In genomic region chr5:146173597-146173996, GRCh38 we compare ENCODE assay signal across 12 cellular contexts. TPM values are rescaled to one million over a fixed set of nuclear protein-coding genes. Genes with fewer than 3 reads are reported as not detected.
DNase-seq lines count a peak whose midpoint lies in the region; ATAC-seq and TF ChIP-seq lines count a peak whose summit lies in the region.
"Had no signal": no experiment of that assay in that cellular context is flagged by ENCODE, and none has a peak within 500 bp of the region (broad histone marks: within the 10 kb centered on the region; RNA-seq: fewer than 3 reads in every experiment).

No MANE protein-coding gene starts in this region.

- no peak overlapping the region for H3K4me3 ChIP-seq in MG63

- no peaks in the 10 kb centered on the region for H3K9me3 Mint-ChIP-seq in T-helper 2 cell treated with Interferon-gamma antibody and Interleukin-4, amounts not matched to agents 5 μg/mL and 100 μg/mL, for 36 hours
- H3K9me3 Mint-ChIP-seq: activated naive CD4-positive, alpha-beta T cell treated with anti-CD3 and anti-CD28 coated beads, Interleukin-2, amount 50 U/mL, for 72 hours had no signal

- H3K4me1 Mint-ChIP-seq in T-helper 2 cell treated with Interferon-gamma antibody and Interleukin-4, amounts not matched to agents 5 μg/mL and 100 μg/mL, for 36 hours (ENCODE audit: low read depth) = peaks cover 12% of the 10 kb centered on the region

- H3K27ac Mint-ChIP-seq in T-helper 2 cell treated with Interferon-gamma antibody and Interleukin-4, amounts not matched to agents 5 μg/mL and 100 μg/mL, for 36 hours = peak overlapping the region; percentile 62
- H3K27ac Mint-ChIP-seq: activated naive CD4-positive, alpha-beta T cell treated with anti-CD3 and anti-CD28 coated beads, Interleukin-2, amount 50 U/mL, for 72 hours; T-helper 17 cell had no signal

- H3K4me3 Mint-ChIP-seq in T-helper 2 cell treated with Interferon-gamma antibody and Interleukin-4, amounts not matched to agents 5 μg/mL and 100 μg/mL, for 36 hours = peak overlapping the region; percentile 60
- H3K4me3 Mint-ChIP-seq: T-helper 17 cell had no signal

- ATAC-seq in GM18511 (IDR thresholded peaks at IDR 0.05; ENCODE audit: unreplicated experiment) (peak; percentile 91), HG03045 (IDR thresholded peaks at IDR 0.05; ENCODE audit: unreplicated experiment) (peak; percentile 91)
- ATAC-seq: T-helper 17 cell had no signal

- peaks cover 40% of the 10 kb centered on the region for H3K36me3 Mint-ChIP-seq in T-helper 2 cell treated with Interferon-gamma antibody and Interleukin-4, amounts not matched to agents 5 μg/mL and 100 μg/mL, for 36 hours (ENCODE audit: low read depth)

- peaks cover 80% of the 10 kb centered on the region for H3K36me3 ChIP-seq in MG63

- DNase-seq in GM20000 (ENCODE audit: low spot score) (peak; percentile 44), DMS 273 (lab: John Stamatoyannopoulos, UW; ENCODE audit: unreplicated experiment) (no peak), NCI-H1694 treated with DMSO at 0.1 percent for 48 hours (lab: John Stamatoyannopoulos, UW) (no peak), MG63 (no peak), dermis blood vessel endothelial cell (no peak)
- no peak for DNase-seq in T-helper 2 cell treated with Interferon-gamma antibody and Interleukin-4, amounts not matched to agents 5 μg/mL and 100 μg/mL, for 36 hours (ENCODE audit: low spot score)
- DNase-seq: NCI-H524 treated with DMSO at 0.1 percent for 48 hours, T-helper 17 cell had no signal

- no peaks in the 10 kb centered on the region for H3K9me3 ChIP-seq in MG63
- H3K9me3 ChIP-seq: neutrophil had no signal

- no peaks in the 10 kb centered on the region for H3K27me3 Mint-ChIP-seq in T-helper 2 cell treated with Interferon-gamma antibody and Interleukin-4, amounts not matched to agents 5 μg/mL and 100 μg/mL, for 36 hours (ENCODE audit: low read depth)
- H3K27me3 Mint-ChIP-seq: T-helper 17 cell had no signal

- no peak for TF ChIP-seq CTCF in GM20000 (IDR thresholded peaks at IDR 0.05; ENCODE audit: extremely low read depth, missing control alignments)

- H3K27me3 ChIP-seq in MG63 = no peaks in the 10 kb centered on the region
- H3K27me3 ChIP-seq: neutrophil had no signal

RNA-seq across cellular contexts. Expression of gene LARS1, which starts 8.9 kb away (rescaled TPM):
- 128 and 138 TPM in 2 replicates for total RNA-seq in MG63 (2014; rRNA removed; shearing (Covaris generic); ENCODE audit: low replicate concordance)
- 84.6 and 102 TPM in 2 replicates for total RNA-seq in dermis blood vessel endothelial cell

RNA-seq across cellular contexts. Expression of gene RBM27, which starts 29.8 kb away (rescaled TPM):
- 27.2 and 36.4 TPM in 2 replicates for total RNA-seq in MG63 (2014; rRNA removed; shearing (Covaris generic); ENCODE audit: low replicate concordance)
- 26.2 and 35.7 TPM in 2 replicates for total RNA-seq in dermis blood vessel endothelial cell
